In genomic region chr16:689175-689897, GRCh38 we compare ENCODE assay signal across 9 cellular contexts. TPM values are rescaled to one million over a fixed set of nuclear protein-coding genes. Genes with fewer than 3 reads are reported as not detected.
DNase-seq lines count a peak whose midpoint lies in the region; TF ChIP-seq lines count a peak whose summit lies in the region.
"Had no signal": no experiment of that assay in that cellular context is flagged by ENCODE, and none has a peak within 500 bp of the region (broad histone marks: within the 10 kb centered on the region; RNA-seq: fewer than 3 reads in every experiment).

No MANE protein-coding gene starts in this region.

- H3K9me3 Mint-ChIP-seq in activated T-cell treated with anti-CD3 and anti-CD28 coated beads, Interleukin-2, amount 50 U/mL, for 24 hours, result no peaks in the 10 kb centered on the region

- H3K36me3 Mint-ChIP-seq in activated T-cell treated with anti-CD3 and anti-CD28 coated beads, Interleukin-2, amount 50 U/mL, for 24 hours (ENCODE audit: low read depth), result peaks cover 45% of the 10 kb centered on the region

- H3K36me3 ChIP-seq in ascending aorta (peaks cover 8 to 21% of the 10 kb centered on the region in 2 donors), liver (ENCODE audit: control insufficient read depth in 4 of 4, insufficient read depth in 3 of 4, low read depth in 1 of 4, low read length in 3 of 4) (peaks cover 0 to 7% (median 0%) of the 10 kb centered on the region in 4 donors), thyroid gland (peaks cover 4 to 7% of the 10 kb centered on the region in 2 donors)

- TF ChIP-seq CTCF in ascending aorta (IDR thresholded peaks at IDR 0.05) (no peak), liver (IDR thresholded peaks at IDR 0.05; ENCODE audit: low read depth, low read length, missing input control) (no peak), thyroid gland (IDR thresholded peaks at IDR 0.05) (no peak), GM10266 (IDR thresholded peaks at IDR 0.05; ENCODE audit: control insufficient read depth, insufficient read depth, low read depth, missing control alignments) (no peak)

- intact Hi-C loops in ascending aorta (cut with DNase I) (no loop called here), thyroid gland (cut with DNase I) (no loop called here)

- H3K27ac ChIP-seq in ascending aorta, result peak overlapping the region; percentile 86 to 90
- H3K27ac ChIP-seq in liver (ENCODE audit: low read depth in 1 of 2, low read length in 2 of 2), result peak overlapping the region in 1 of 2 donors; percentile 71
- peak overlapping the region in 2 of 3 donors; percentile 64 to 65 for H3K27ac ChIP-seq in thyroid gland

- DNase-seq in activated T-cell treated with anti-CD3 and anti-CD28 coated beads, Interleukin-2, amount 50 U/mL, for 24 hours, result no peak
- DNase-seq in activated T-cell treated with anti-CD3 and anti-CD28 coated beads, Interleukin-2, amount 50 U/mL, for 1 hour, result no peak
- DNase-seq in ascending aorta (ENCODE audit: low spot score in 2 of 2) (no peak), thyroid gland (no peak), SHP77 (lab: John Stamatoyannopoulos, UW) (no peak), AML-193 (lab: John Stamatoyannopoulos, UW) (no peak), GM10266 (ENCODE audit: extremely low spot score) (no peak)

- no peaks in the 10 kb centered on the region for H3K27me3 Mint-ChIP-seq in activated T-cell treated with anti-CD3 and anti-CD28 coated beads, Interleukin-2, amount 50 U/mL, for 24 hours

- H3K4me3 ChIP-seq in ascending aorta (peak overlapping the region; percentile 90 to 98), liver (ENCODE audit: low read depth in 1 of 3, low read length in 3 of 3) (peak overlapping the region; percentile 73 to 98 (median 93)), thyroid gland (replicated peaks in 1 of 3) (peak overlapping the region; percentile 26 to 92 (median 84))

- H3K4me3 Mint-ChIP-seq in activated T-cell treated with anti-CD3 and anti-CD28 coated beads, Interleukin-2, amount 50 U/mL, for 24 hours, result peak overlapping the region; percentile 92

- no peak for TF ChIP-seq RAD21 in liver (IDR thresholded peaks at IDR 0.05)

- H3K9ac ChIP-seq in liver (ENCODE audit: low read depth in 1 of 2, low read length in 2 of 2), result peak overlapping the region; percentile 69 to 87

- H3K27ac Mint-ChIP-seq in activated T-cell treated with anti-CD3 and anti-CD28 coated beads, Interleukin-2, amount 50 U/mL, for 24 hours, result peak overlapping the region; percentile 90

- H3K9me3 ChIP-seq in ascending aorta, result no peaks in the 10 kb centered on the region
- H3K9me3 ChIP-seq in liver (ENCODE audit: control insufficient read depth in 4 of 4, low read length in 3 of 4), result no peaks in the 10 kb centered on the region
- H3K9me3 ChIP-seq in thyroid gland, result no peaks in the 10 kb centered on the region

- peaks cover 11% of the 10 kb centered on the region for H3K27me3 ChIP-seq in ascending aorta
- H3K27me3 ChIP-seq in liver (ENCODE audit: control insufficient read depth in 4 of 4, insufficient read depth in 4 of 4, low read length in 3 of 4), result peaks cover 0 to 4% (median 1%) of the 10 kb centered on the region in 4 donors
- H3K27me3 ChIP-seq in thyroid gland, result no peaks in the 10 kb centered on the region

- H3K4me1 ChIP-seq in ascending aorta, result peaks cover 15 to 27% of the 10 kb centered on the region in 2 donors
- H3K4me1 ChIP-seq in liver (ENCODE audit: control insufficient read depth in 4 of 4, insufficient read depth in 4 of 4, low read length in 3 of 4), result peaks cover 16 to 34% (median 26%) of the 10 kb centered on the region in 4 donors
- H3K4me1 ChIP-seq in thyroid gland, result peaks cover 21 to 36% of the 10 kb centered on the region in 2 donors

- WGBS in liver, result 84% methylated on average over 26 of the region's 26 CpGs
- 87 to 91% methylated on average over 22 of the region's 26 CpGs for WGBS in thyroid gland, 2 donors

- TF ChIP-seq POLR2A in thyroid gland (IDR thresholded peaks at IDR 0.05), result no peak

- H3K4me1 Mint-ChIP-seq in activated T-cell treated with anti-CD3 and anti-CD28 coated beads, Interleukin-2, amount 50 U/mL, for 24 hours (ENCODE audit: low read depth), result peaks cover 40% of the 10 kb centered on the region

TF ChIP-seq in liver, 16 proteins besides CTCF, POLR2A, EP300 and RAD21:
- TF ChIP-seq ZBTB33 (IDR thresholded peaks at IDR 0.05) (no peak), GABPA (IDR thresholded peaks at IDR 0.05 in 1 of 2, conservative IDR thresholded peaks at IDR 0.05 in 1 of 2) (no peak), JUND (IDR thresholded peaks at IDR 0.05) (no peak), HNF4A (conservative IDR thresholded peaks at IDR 0.05) (no peak), YY1 (IDR thresholded peaks at IDR 0.05) (no peak), FOXA2 (IDR thresholded peaks at IDR 0.05) (no peak), SP1 (IDR thresholded peaks at IDR 0.05) (no peak), HNF4G (IDR thresholded peaks at IDR 0.05) (no peak), NR2F2 (IDR thresholded peaks at IDR 0.05) (no peak), TAF1 (conservative IDR thresholded peaks at IDR 0.05) (no peak), MAX (IDR thresholded peaks at IDR 0.05) (no peak), RXRA (IDR thresholded peaks at IDR 0.05) (no peak), FOXA1 (IDR thresholded peaks at IDR 0.05) (no peak), EGR1 (IDR thresholded peaks at IDR 0.05; ENCODE audit: low read depth in 2 of 2) (no peak), ATF3 (IDR thresholded peaks at IDR 0.05) (no peak), REST (IDR thresholded peaks at IDR 0.05) (no peak)

RNA-seq across cellular contexts. Expression of gene WDR24, which starts 0.9 kb away (rescaled TPM):
- total RNA-seq in ascending aorta, result 11.4 TPM
- total RNA-seq in liver, result 1 to 10 TPM; 4.4 to 6.7 TPM
- 1 to 10 TPM; 4.2 to 8.0 TPM for polyA plus RNA-seq in liver
- total RNA-seq in thyroid gland, result 10 to 100 TPM; 13.3 to 20.1 (median 17.6) TPM

RNA-seq across cellular contexts. Expression of gene JMJD8, which starts 5.2 kb away (rescaled TPM):
- total RNA-seq in ascending aorta (158 TPM), liver (10 to 100 TPM; 21.2 to 35.8 TPM), thyroid gland (100 to 1,000 TPM in 3 of 4 donors, 10 to 100 TPM in 1; 72.8 to 156 (median 124) TPM)
- polyA plus RNA-seq in liver, result 10 to 100 TPM; 30.9 to 52.6 TPM

RNA-seq across cellular contexts. Expression of gene STUB1, which starts 9.1 kb away (rescaled TPM):
- total RNA-seq in ascending aorta, result 258 TPM
- total RNA-seq in liver, result 10 to 100 TPM; 32.4 to 38.2 TPM
- polyA plus RNA-seq in liver, result 10 to 100 TPM; 62.2 to 74.4 TPM
- 100 to 1,000 TPM; 134 to 206 (median 162) TPM for total RNA-seq in thyroid gland

RNA-seq across cellular contexts. Expression of gene RHBDL1, which starts 13.9 kb away (rescaled TPM):
- total RNA-seq in ascending aorta, result 1.1 TPM
- total RNA-seq in liver, result under 1 TPM; 0.67 to 0.84 TPM
- under 1 TPM; 0.35 to 0.74 TPM for polyA plus RNA-seq in liver
- under 1 TPM in 3 of 4 donors, not detected in 1; 0.27 to 0.63 (median 0.56) TPM for total RNA-seq in thyroid gland

RNA-seq across cellular contexts. Expression of gene FBXL16, which starts 16.3 kb away (rescaled TPM):
- total RNA-seq in ascending aorta (not detected), liver (under 1 TPM in 1 of 2 donors, not detected in 1; under 0.01 TPM), thyroid gland (1 to 10 TPM; 5.8 to 7.5 (median 6.9) TPM)
- under 1 TPM in 1 of 2 donors, not detected in 1; 0.14 TPM for polyA plus RNA-seq in liver
- total RNA-seq: LHCN-M2 had no signal
